1 cellular context compared by ENCODE assay signal in genomic region chr10:3133948-3134347, GRCh38.
TF ChIP-seq lines count a peak whose summit lies in the region.

No MANE protein-coding gene starts in this region.

TF ChIP-seq in IMR-90, 13 proteins besides CTCF, POLR2A, EP300 and RAD21 (continued from another document):
- TF ChIP-seq, protein P1, sequence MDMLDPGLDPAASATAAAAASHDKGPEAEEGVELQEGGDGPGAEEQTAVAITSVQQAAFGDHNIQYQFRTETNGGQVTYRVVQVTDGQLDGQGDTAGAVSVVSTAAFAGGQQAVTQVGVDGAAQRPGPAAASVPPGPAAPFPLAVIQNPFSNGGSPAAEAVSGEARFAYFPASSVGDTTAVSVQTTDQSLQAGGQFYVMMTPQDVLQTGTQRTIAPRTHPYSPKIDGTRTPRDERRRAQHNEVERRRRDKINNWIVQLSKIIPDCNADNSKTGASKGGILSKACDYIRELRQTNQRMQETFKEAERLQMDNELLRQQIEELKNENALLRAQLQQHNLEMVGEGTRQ (IDR thresholded peaks at IDR 0.05; ENCODE audit: low read depth, low read length), result no peak
